In genomic region chr21:31318971-31319370, GRCh38 we compare ENCODE assay signal across 1 cellular context.
TF ChIP-seq lines count a peak whose summit lies in the region.

No MANE protein-coding gene starts in this region.

TF ChIP-seq in HCT116, 20 proteins besides CTCF, POLR2A, EP300 and RAD21 (continued from another document):
- TF ChIP-seq ATF3 (IDR thresholded peaks at IDR 0.05): no peak
- no peak for TF ChIP-seq MAX (IDR thresholded peaks at IDR 0.05)
- TF ChIP-seq TCF7L2 (IDR thresholded peaks at IDR 0.05; ENCODE audit: borderline replicate concordance, extremely low read depth, insufficient read depth, insufficient read length): no peak
- no peak for TF ChIP-seq SRF (IDR thresholded peaks at IDR 0.05; ENCODE audit: low read depth)
- TF ChIP-seq CBX3 (IDR thresholded peaks at IDR 0.05; ENCODE audit: low read depth): no peak
- TF ChIP-seq EZH2 (IDR thresholded peaks at IDR 0.05): no peak
- TF ChIP-seq ELF1 (IDR thresholded peaks at IDR 0.05; ENCODE audit: borderline replicate concordance, low read depth): no peak
